ENCODE assay signal across 14 cellular contexts in the genomic region with DNA sequence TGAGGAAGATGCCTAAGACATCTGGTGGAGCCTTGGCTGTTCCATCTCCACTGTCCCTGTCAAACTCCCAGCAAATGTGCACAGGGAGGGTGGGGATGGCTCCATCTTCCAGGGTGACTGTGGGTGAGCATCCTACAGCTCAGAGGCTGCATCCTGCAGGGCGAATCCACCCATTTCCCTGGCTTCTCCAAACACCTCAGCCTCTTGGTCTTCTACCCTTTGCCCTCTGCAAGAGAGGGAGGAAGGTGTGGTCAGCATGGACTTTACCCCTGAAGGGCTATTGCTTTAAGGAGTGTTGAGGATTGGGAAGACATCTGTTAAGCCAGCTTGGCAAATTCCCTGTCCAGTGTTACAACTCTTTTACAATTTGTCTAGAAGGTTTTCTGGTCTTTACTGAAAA. TPM values are rescaled to one million over a fixed set of nuclear protein-coding genes. Genes with fewer than 3 reads are reported as not detected.
A peak's percentile ranks its signal among the peaks of the same experiment; 100 is the strongest.
DNase-seq lines count a peak whose midpoint lies in the region; ATAC-seq, FAIRE-seq and TF ChIP-seq lines count a peak whose summit lies in the region.
"Had no signal": no experiment of that assay in that cellular context is flagged by ENCODE, and none has a peak within 500 bp of the region (broad histone marks: within the 10 kb centered on the region; RNA-seq: fewer than 3 reads in every experiment).

No MANE protein-coding gene starts in this region.

- DNase-seq in GM12878 (ENCODE audit: low read depth, low spot score) = no peak
- DNase-seq in left colon = peak; percentile 50 to 66
- DNase-seq in EL = no peak
- no peak for DNase-seq in SKM-1 (lab: John Stamatoyannopoulos, UW; ENCODE audit: unreplicated experiment)
- DNase-seq in heart left ventricle = no peak
- DNase-seq: BE2C; CD4-positive, alpha-beta memory T cell; DMS153; GDM1 had no signal

- H3K4me3 ChIP-seq in GM12878 (no peak overlapping the region), neutrophil (ENCODE audit: low read depth in 1 of 2, low read length in 1 of 2) (no peak overlapping the region), heart left ventricle (no peak overlapping the region)
- H3K4me3 ChIP-seq: A549 had no signal

- no peak for TF ChIP-seq RAD21 in GM12878 (IDR thresholded peaks at IDR 0.05; ENCODE audit: insufficient read depth, low read depth, low read length)

- H3K9me3 ChIP-seq in GM12878 (replicated peaks; ENCODE audit: control insufficient read depth, insufficient read depth, low read length) (no peaks in the 10 kb centered on the region), neutrophil (no peaks in the 10 kb centered on the region), heart left ventricle (no peaks in the 10 kb centered on the region)
- H3K9me3 ChIP-seq: A549, BE2C had no signal

- FAIRE-seq in GM12878 (lab: Jason Lieb, UNC) = no peak
- FAIRE-seq: A549, D721Med, H54 had no signal

- TF ChIP-seq POLR2A in GM12878 (IDR thresholded peaks at IDR 0.05; ENCODE audit: low read depth, low read length) (no peak), heart left ventricle (IDR thresholded peaks at IDR 0.05) (no peak)

- peak; percentile 15 for ATAC-seq in GM12878
- peak; percentile 88 for ATAC-seq in left colon
- ATAC-seq in heart left ventricle = no peak

- CTCF ChIA-PET in GM12878 (lab: Yijun Ruan, JAX) = interaction anchor here (0.8 kb wide), 1 partner anchor 17 kb away, joined by 3 read pairs; no protein-coding TSS in a partner anchor

- 0% methylated on average over 1 of the region's 1 CpG for WGBS in GM12878 (ENCODE audit: insufficient coverage, insufficient replicate concordance, low lambda C conversion rate, missing lambda C conversion rate)
- 82 to 94% (median 90%) methylated on average over 1 of the region's 1 CpG for WGBS in heart left ventricle, 4 donors

- in situ Hi-C loops in GM12878 (cut with MboI) = no loop called here

- no peaks in the 10 kb centered on the region for H4K20me1 ChIP-seq in GM12878 (ENCODE audit: control insufficient read depth, insufficient read depth)

- H3K36me3 ChIP-seq in GM12878 (ENCODE audit: control insufficient read depth in 2 of 2, insufficient read depth in 2 of 2, low read length in 1 of 2) (no peaks in the 10 kb centered on the region), neutrophil (no peaks in the 10 kb centered on the region), heart left ventricle (no peaks in the 10 kb centered on the region)
- H3K36me3 ChIP-seq: BE2C had no signal

- H2AFZ ChIP-seq in GM12878 (ENCODE audit: control insufficient read depth, low read depth, low read length) = no peak overlapping the region

- TF ChIP-seq EP300 in GM12878 (IDR thresholded peaks at IDR 0.05; ENCODE audit: borderline replicate concordance in 1 of 2, control insufficient read depth in 1 of 2, low read depth in 2 of 2, low read length in 2 of 2) = no peak

- RAD21 ChIA-PET in GM12878 (lab: Charles Lee; ENCODE audit: unreplicated experiment) = interaction anchor here (1.2 kb wide), 1 partner anchor 23 kb away, joined by 3 read pairs; a partner anchor contains a TSS

- TF ChIP-seq CTCF in GM12878 (IDR thresholded peaks at IDR 0.05 in 2 of 3, conservative IDR thresholded peaks at IDR 0.05 in 1 of 3; ENCODE audit: control insufficient read depth in 2 of 3, extremely low read depth in 1 of 3, insufficient read depth in 1 of 3, low read depth in 3 of 3, low read length in 3 of 3) (no peak), neutrophil (IDR thresholded peaks at IDR 0.05) (no peak), heart left ventricle (IDR thresholded peaks at IDR 0.05) (no peak)

- intact Hi-C loops in GM12878 (cut with micrococcal nuclease; ENCODE audit: unreplicated experiment) = no loop called here
- intact Hi-C loops in left colon (cut with DNase I, micrococcal nuclease) = no loop called here
- intact Hi-C loops in heart left ventricle (cut with DNase I) = loop anchor here in 1 of 10 donors (2.0 kb wide), 1 partner anchor 32 kb away; no protein-coding TSS in a partner anchor

- SMC1A ChIA-PET in GM12878 (lab: Charles Lee; ENCODE audit: uncharacterized antibody, unreplicated experiment) = interaction anchor here (0.6 to 1.4 kb wide), 2 partner anchors 29 to 113 kb away, joined by 3 to 5 read pairs; no protein-coding TSS in a partner anchor

- POLR2A ChIA-PET in GM12878 (lab: Charles Lee) = no interaction called here

- no peak overlapping the region for H3K4me2 ChIP-seq in GM12878 (ENCODE audit: control insufficient read depth, insufficient read depth)
- H3K4me2 ChIP-seq: A549 had no signal

- no peak overlapping the region for H3K27ac ChIP-seq in GM12878 (ENCODE audit: control insufficient read depth, insufficient read depth)
- peak overlapping the region; percentile 60 for H3K27ac ChIP-seq in neutrophil
- no peak overlapping the region for H3K27ac ChIP-seq in heart left ventricle
- H3K27ac ChIP-seq: A549, C4-2B had no signal

- BruUV-seq in GM12878 (replicated peaks; lab: Mats Ljungman, UMichigan) = no TSS peak

- peaks cover 3% of the 10 kb centered on the region; the same call in 1 of the 2 replicates for H3K4me1 ChIP-seq in GM12878 (ENCODE audit: control insufficient read depth, insufficient read depth, low read length)
- H3K4me1 ChIP-seq in neutrophil (ENCODE audit: control insufficient read depth in 1 of 2, insufficient read depth in 1 of 2, low read depth in 1 of 2, low read length in 1 of 2) = peaks cover 43 to 46% of the 10 kb centered on the region in 2 experiments
- H3K4me1 ChIP-seq in heart left ventricle = no peaks in the 10 kb centered on the region
- H3K4me1 ChIP-seq: A549, BE2C had no signal

- H3K27me3 ChIP-seq in GM12878 (replicated peaks in 1 of 2; ENCODE audit: control insufficient read depth in 2 of 2, insufficient read depth in 2 of 2, low read length in 1 of 2) (no peaks in the 10 kb centered on the region; a peak in 1 of 4 replicates), neutrophil (no peaks in the 10 kb centered on the region), heart left ventricle (no peaks in the 10 kb centered on the region)
- H3K27me3 ChIP-seq: BE2C had no signal

- H3K79me2 ChIP-seq in GM12878 (ENCODE audit: control insufficient read depth, insufficient read depth, low read length) = no peaks in the 10 kb centered on the region

- H3K9ac ChIP-seq in GM12878 (ENCODE audit: control insufficient read depth, insufficient read depth, low read length) = no peak overlapping the region

TF ChIP-seq in GM12878, 131 proteins besides CTCF, POLR2A, EP300 and RAD21 (continues in another document):
- no peak for TF ChIP-seq ZNF217 (IDR thresholded peaks at IDR 0.05)
- TF ChIP-seq POLR2AphosphoS2 (IDR thresholded peaks at IDR 0.05; ENCODE audit: low read depth, low read length) = no peak
- no peak for TF ChIP-seq CBX3 (IDR thresholded peaks at IDR 0.05; ENCODE audit: borderline replicate concordance, low read depth)
- TF ChIP-seq JUNB (IDR thresholded peaks at IDR 0.05) = no peak
- no peak for TF ChIP-seq ZNF384 (IDR thresholded peaks at IDR 0.05; ENCODE audit: borderline replicate concordance, low read depth, low read length)
- TF ChIP-seq ZNF274 (IDR thresholded peaks at IDR 0.05; ENCODE audit: insufficient read depth, insufficient read length) = no peak
- TF ChIP-seq NBN (IDR thresholded peaks at IDR 0.05) = no peak
- TF ChIP-seq KDM1A (IDR thresholded peaks at IDR 0.05; ENCODE audit: borderline replicate concordance) = no peak

RNA-seq across cellular contexts. Expression of a gene that starts 23.1 kb away (rescaled TPM):
- 462 and 476 TPM in 2 replicates for total RNA-seq in GM12878 (2013; cell fraction: nucleolus; rRNA removed)
- total RNA-seq in GM12878 (2014; rRNA removed) = 64.0 and 69.7 TPM in 2 replicates
- 52.8 and 57.8 TPM in 2 replicates for total RNA-seq in GM12878 (2014; rRNA removed; fragmentation: Illumina TruSeq; extraction: Trizol)
- 50.5 and 56.8 TPM in 2 replicates for total RNA-seq in GM12878 (2021)
- polyA plus RNA-seq in GM12878 (2011; ENCODE audit: low read depth) = 37.4 TPM
- 42.9 and 53.5 TPM in 2 replicates for polyA plus RNA-seq in GM12878 (2011; rRNA removed)
- 52.2 and 69.1 TPM in 2 replicates for polyA plus RNA-seq in GM12878 (2011; cell fraction: cytosol; rRNA removed)
- 290 and 321 TPM in 2 replicates for polyA plus RNA-seq in GM12878 (2011; cell fraction: nucleus; rRNA removed)
- polyA plus RNA-seq in GM12878 (2012) = 39.8 and 51.8 TPM in 2 replicates
- 69.9 and 70.3 TPM in 2 replicates for polyA plus RNA-seq in GM12878 (2014; fragmentation: Illumina TruSeq; extraction: Trizol)
- 10 to 100 TPM; 15.0 to 23.2 TPM for polyA plus RNA-seq in GM12878 (2014; fragmentation: Nextera tagmentation; extraction: Ambion mirVana)
- polyA plus RNA-seq in GM12878 (2014; rRNA removed) = 57.4 and 64.6 TPM in 2 replicates
- 10 to 100 TPM; 47.3 to 47.4 TPM for polyA plus RNA-seq in GM12878 (2016; fragmentation: Nextera tagmentation; extraction: Ambion mirVana)
- polyA minus RNA-seq in GM12878 (2011; rRNA and poly(A)+ RNA removed) = 76.4 and 134 TPM in 2 replicates
- 18.7 and 23.9 TPM in 2 replicates for polyA minus RNA-seq in GM12878 (2011; cell fraction: cytosol; rRNA and poly(A)+ RNA removed)
- polyA minus RNA-seq in GM12878 (2011; cell fraction: nucleus; rRNA and poly(A)+ RNA removed) = 101 and 133 TPM in 2 replicates
- 100 to 1,000 TPM in 1 of 2 donors, 10 to 100 TPM in 1; 98.7 to 107 TPM for total RNA-seq in left colon
- 100 to 1,000 TPM; 120 to 234 (median 184) TPM for total RNA-seq in heart left ventricle
- 100 to 1,000 TPM in 1 of 2 donors, 10 to 100 TPM in 1; 53.7 to 128 TPM for polyA plus RNA-seq in heart left ventricle

RNA-seq across cellular contexts. Expression of a gene that starts 30.3 kb away (rescaled TPM):
- 18.7 and 19.0 TPM in 2 replicates for total RNA-seq in GM12878 (2013; cell fraction: nucleolus; rRNA removed)
- total RNA-seq in GM12878 (2014; rRNA removed) (2.4 and 2.8 TPM in 2 replicates), GM12878 (2014; rRNA removed; fragmentation: Illumina TruSeq; extraction: Trizol) (2.7 and 2.8 TPM in 2 replicates), GM12878 (2021) (4.6 and 4.8 TPM in 2 replicates), left colon (10 to 100 TPM; 22.1 to 23.3 TPM), heart left ventricle (10 to 100 TPM in 3 of 9 donors, 1 to 10 TPM in 6; 6.5 to 13.3 (median 8.7) TPM)
- polyA plus RNA-seq in GM12878 (2011; ENCODE audit: low read depth) = 0.50 TPM
- polyA plus RNA-seq in GM12878 (2011; rRNA removed) (7.0 and 9.6 TPM in 2 replicates), GM12878 (2014; fragmentation: Illumina TruSeq; extraction: Trizol) (4.1 and 4.5 TPM in 2 replicates), GM12878 (2014; fragmentation: Nextera tagmentation; extraction: Ambion mirVana) (1 to 10 TPM; 1.4 to 1.5 TPM), GM12878 (2014; rRNA removed) (2.4 and 3.3 TPM in 2 replicates), GM12878 (2016; fragmentation: Nextera tagmentation; extraction: Ambion mirVana) (1 to 10 TPM; 5.5 to 6.3 TPM), heart left ventricle (1 to 10 TPM in 1 of 2 donors, under 1 TPM in 1; 0.72 to 1.8 TPM)
- 2.6 and 2.9 TPM in 2 replicates for polyA plus RNA-seq in GM12878 (2011; cell fraction: cytosol; rRNA removed)
- 8.2 and 8.8 TPM in 2 replicates for polyA plus RNA-seq in GM12878 (2011; cell fraction: nucleus; rRNA removed)
- 1.0 and 1.3 TPM in 2 replicates for polyA plus RNA-seq in GM12878 (2012)
- 6.4 and 8.0 TPM in 2 replicates for polyA minus RNA-seq in GM12878 (2011; rRNA and poly(A)+ RNA removed)
- polyA minus RNA-seq in GM12878 (2011; cell fraction: cytosol; rRNA and poly(A)+ RNA removed) = 2.8 and 3.3 TPM in 2 replicates
- polyA minus RNA-seq in GM12878 (2011; cell fraction: nucleus; rRNA and poly(A)+ RNA removed) = 7.6 and 11.9 TPM in 2 replicates

Comparison
In these comparisons a context has a peak if more than half of its experiments do, and no peak if none do; other contexts are left out.
1. ATAC-seq: peak in GM12878 (single experiment) and left colon (single experiment); none in heart left ventricle (0 of 4).
2. DNase-seq: peak in left colon (2 of 2); none in GM12878 (single experiment), EL (single experiment), SKM-1 (single experiment) and heart left ventricle (0 of 5).